Comparison of ENCODE assay signal across 8 cellular contexts in the genomic region with DNA sequence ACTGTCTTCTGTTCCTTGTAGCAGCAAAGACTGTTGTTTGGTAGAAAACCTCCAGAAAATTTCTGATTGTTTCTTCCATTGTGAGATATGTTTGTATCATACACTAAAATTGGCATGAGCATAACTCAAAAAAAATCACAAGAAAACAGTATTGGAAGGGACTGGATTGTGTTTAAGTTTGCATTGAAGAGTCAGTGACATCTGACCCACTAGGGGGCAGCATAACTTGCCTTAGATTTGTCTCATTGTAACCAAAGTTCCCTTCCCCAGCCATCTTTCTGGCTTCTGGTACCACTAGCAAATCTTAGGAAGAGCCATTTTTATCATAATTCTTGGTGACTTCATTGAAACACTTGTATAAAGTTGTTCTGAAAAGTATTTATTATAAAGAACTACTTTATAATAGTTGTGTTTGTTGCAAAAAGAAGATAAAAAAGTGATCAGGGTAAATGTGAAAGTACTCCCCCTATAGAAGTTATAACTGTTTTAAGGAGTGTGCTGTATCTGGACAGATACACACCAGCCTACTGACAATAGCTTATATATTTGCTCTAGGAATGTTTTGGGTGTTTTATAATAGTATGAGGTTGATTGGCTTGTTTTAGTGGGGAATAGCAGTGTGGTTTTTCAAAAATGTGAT. TPM values are rescaled to one million over a fixed set of nuclear protein-coding genes. Genes with fewer than 3 reads are reported as not detected.
DNase-seq lines count a peak whose midpoint lies in the region; ATAC-seq and TF ChIP-seq lines count a peak whose summit lies in the region.

No MANE protein-coding gene starts in this region.

- H3K4me3 ChIP-seq in LNCaP clone FGC (ENCODE audit: low read depth, low read length) (no peak overlapping the region), SK-N-MC (no peak overlapping the region)

- H3K9me3 Mint-ChIP-seq in CD4-positive, alpha-beta T cell: no peaks in the 10 kb centered on the region

- CTCF ChIA-PET in CD4-positive, alpha-beta T cell (lab: Charles Lee): interaction anchor here (0.7 to 1.6 kb wide), 2 partner anchors 8 to 69 kb away, joined by 3 to 4 read pairs; partner anchors contain the start of genes AURKA, CSTF1 and RTF2

- peak; percentile 32 for ATAC-seq in CD4-positive, alpha-beta T cell (ENCODE audit: poor library complexity)
- peak; percentile 67 for ATAC-seq in GM19452 (IDR thresholded peaks at IDR 0.05; ENCODE audit: unreplicated experiment)

- peaks cover 34% of the 10 kb centered on the region for H3K4me1 Mint-ChIP-seq in CD4-positive, alpha-beta T cell (ENCODE audit: low read depth)

- H3K27me3 ChIP-seq in CD4-positive, alpha-beta T cell (ENCODE audit: control insufficient read depth, insufficient read depth, low read length): no peaks in the 10 kb centered on the region

- peak; percentile 92 for TF ChIP-seq CTCF in CD4-positive, alpha-beta T cell (IDR thresholded peaks at IDR 0.05)
- TF ChIP-seq CTCF in LNCaP clone FGC (IDR thresholded peaks at IDR 0.05; ENCODE audit: control insufficient read depth, extremely low read depth, insufficient read depth): peak; percentile 79

- H3K27ac Mint-ChIP-seq in CD4-positive, alpha-beta T cell: peak overlapping the region; percentile 74

- H3K27ac ChIP-seq in CD4-positive, alpha-beta T cell (ENCODE audit: low read depth, low read length): no peak overlapping the region
- no peak overlapping the region for H3K27ac ChIP-seq in SK-N-MC

- H3K36me3 Mint-ChIP-seq in CD4-positive, alpha-beta T cell (ENCODE audit: low read depth): peaks cover 84% of the 10 kb centered on the region

- peaks cover 94% of the 10 kb centered on the region for H3K36me3 ChIP-seq in SK-N-MC (ENCODE audit: insufficient read depth, low read length)

- H3K9me3 ChIP-seq in CD4-positive, alpha-beta T cell (ENCODE audit: control insufficient read depth, low read length): no peaks in the 10 kb centered on the region
- H3K9me3 ChIP-seq in SK-N-MC (ENCODE audit: low read depth, low read length): no peaks in the 10 kb centered on the region

- peak in 8 of 10 experiments; percentile 19 to 63 (median 54) for DNase-seq in CD4-positive, alpha-beta T cell
- DNase-seq in LNCaP clone FGC (ENCODE audit: low read depth) (no peak), SK-N-MC (ENCODE audit: low read depth, low spot score) (peak; percentile 32), amniotic epithelial cell (ENCODE audit: low read depth) (peak; percentile 69), iPS DF 4.7 (ENCODE audit: extremely low read depth, low spot score) (peak; percentile 28), posterior vena cava (ENCODE audit: low spot score) (no peak)
- peak; percentile 49 for DNase-seq in stimulated activated CD4-positive, alpha-beta T cell treated with anti-CD3 and anti-CD28 coated beads, Interleukin-1b, Interleukin-23, amount 100 ng/mL, for 48 hours

- no peak overlapping the region for H3K4me3 Mint-ChIP-seq in CD4-positive, alpha-beta T cell

- H3K27me3 Mint-ChIP-seq in CD4-positive, alpha-beta T cell: no peaks in the 10 kb centered on the region

- intact Hi-C loops in CD4-positive, alpha-beta T cell (cut with DNase I, micrococcal nuclease): loop anchor here in 1 of 2 experiments (1.0 to 2.0 kb wide), 4 partner anchors 18 to 116 kb away; partner anchors contain the start of gene RTF2
- intact Hi-C loops in posterior vena cava (cut with DNase I): loop anchor here in 1 of 2 donors (10.0 kb wide), 1 partner anchor 65 kb away; the partner anchor contains the start of gene RTF2

- POLR2A ChIA-PET in CD4-positive, alpha-beta T cell (lab: Charles Lee): interaction anchor here (0.5 to 1.0 kb wide), 2 partner anchors 12 to 32 kb away, joined by 3 read pairs; partner anchors contain the start of gene CASS4

- no peak overlapping the region for H3K9ac ChIP-seq in SK-N-MC (ENCODE audit: insufficient read length)

RNA-seq across cellular contexts. Expression of gene CSTF1, which starts 7.7 kb away (rescaled TPM):
- 10 to 100 TPM; 20.7 to 21.8 TPM for total RNA-seq in CD4-positive, alpha-beta T cell
- total RNA-seq in posterior vena cava: 10 to 100 TPM; 18.5 to 19.0 TPM

RNA-seq across cellular contexts. Expression of gene AURKA, which starts 8.1 kb away (rescaled TPM):
- under 1 TPM; 0.25 to 0.36 TPM for total RNA-seq in CD4-positive, alpha-beta T cell
- 1 to 10 TPM; 1.8 to 2.9 TPM for total RNA-seq in posterior vena cava

RNA-seq across cellular contexts. Expression of gene CASS4, which starts 11.9 kb away (rescaled TPM):
- total RNA-seq in CD4-positive, alpha-beta T cell: 10 to 100 TPM; 37.0 to 39.8 TPM
- total RNA-seq in posterior vena cava: 1 to 10 TPM; 1.2 to 2.1 TPM

RNA-seq across cellular contexts. Expression of gene FAM210B, which starts 41.3 kb away (rescaled TPM):
- 10 to 100 TPM; 14.4 to 14.7 TPM for total RNA-seq in CD4-positive, alpha-beta T cell
- 10 to 100 TPM; 34.3 to 40.3 TPM for total RNA-seq in posterior vena cava

Comparison
In these comparisons a context has a peak if more than half of its experiments do, and no peak if none do; other contexts are left out.
1. DNase-seq: peak in CD4-positive, alpha-beta T cell (8 of 10), SK-N-MC (single experiment), amniotic epithelial cell (single experiment), iPS DF 4.7 (single experiment) and stimulated activated CD4-positive, alpha-beta T cell treated with anti-CD3 and anti-CD28 coated beads, Interleukin-1b, Interleukin-23, amount 100 ng/mL, for 48 hours (single experiment); none in LNCaP clone FGC (single experiment) and posterior vena cava (single experiment).
2. RNA of gene CASS4, which starts 11.9 kb away (total RNA-seq): 37.0 to 39.8 TPM in CD4-positive, alpha-beta T cell; 1.2 to 2.1 TPM in posterior vena cava; every median in the first group is over 10 times any median in the second.